ENCODE assay signal across 6 cellular contexts in genomic region chr2:84702941-84703340, GRCh38.
"Had no signal": no experiment of that assay in that cellular context is flagged by ENCODE, and none has a peak within 500 bp of the region (broad histone marks: within the 10 kb centered on the region; RNA-seq: fewer than 3 reads in every experiment).

No MANE protein-coding gene starts in this region.

- H2AFZ ChIP-seq: GM23338 had no signal

- H3K4me3 Mint-ChIP-seq: GM23338, H9 had no signal

- ATAC-seq: GM23338, HepG2, K562 had no signal

- H3K4me3 ChIP-seq: GM23338, K562 had no signal

- H3K4me1 Mint-ChIP-seq: GM23338 had no signal

- H3K27ac ChIP-seq: HL-60 had no signal

- H3K27ac Mint-ChIP-seq: GM23338, H9 had no signal

- H3K4me2 ChIP-seq: GM23338 had no signal

- DNase-seq: H9, HCEC 1CT had no signal
